In genomic region chr6:400815-401214, GRCh38 we compare ENCODE assay signal across 1 cellular context.
TF ChIP-seq lines count a peak whose summit lies in the region.

No MANE protein-coding gene starts in this region.

TF ChIP-seq in K562, 482 proteins besides CTCF, POLR2A, EP300 and RAD21:
- TF ChIP-seq MAX (CRISPR knock-in tag; IDR thresholded peaks at IDR 0.05) (no peak), ATF3 (IDR thresholded peaks at IDR 0.05) (peak; percentile 39), ATF3 (CRISPR knock-in tag; conservative IDR thresholded peaks at IDR 0.05) (no peak)
